Comparison of ENCODE assay signal across 25 cellular contexts in the genomic region with DNA sequence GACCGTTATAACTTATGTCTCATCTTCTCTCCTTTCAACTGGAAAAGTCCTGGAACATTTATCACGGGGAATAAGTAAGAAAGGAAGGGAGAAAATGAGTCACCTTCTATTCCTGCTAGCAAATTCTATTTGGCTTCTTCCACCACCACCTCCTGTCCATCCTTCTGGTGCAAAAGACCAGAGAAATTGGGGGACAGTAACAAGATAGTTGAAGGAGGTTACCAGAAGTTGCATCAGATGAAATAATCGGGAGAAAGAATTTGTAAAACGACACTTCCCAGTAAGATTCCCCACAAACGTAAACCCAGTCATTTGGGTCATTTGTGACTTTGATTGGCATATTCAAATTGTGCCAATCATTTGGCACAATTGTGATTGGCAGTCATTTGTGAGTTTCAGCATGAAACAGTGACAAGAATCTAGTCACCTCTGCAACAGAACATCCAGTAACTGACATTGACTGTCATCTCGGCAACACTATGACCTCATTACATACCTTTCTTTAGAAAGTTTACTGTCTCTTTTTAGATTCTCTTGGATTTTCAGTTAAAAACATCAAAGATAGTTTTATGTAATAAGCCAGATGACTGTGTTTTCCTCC. TPM values are rescaled to one million over a fixed set of nuclear protein-coding genes. Genes with fewer than 3 reads are reported as not detected.
DNase-seq lines count a peak whose midpoint lies in the region; ATAC-seq and TF ChIP-seq lines count a peak whose summit lies in the region.
"Had no signal": no experiment of that assay in that cellular context is flagged by ENCODE, and none has a peak within 500 bp of the region (broad histone marks: within the 10 kb centered on the region; RNA-seq: fewer than 3 reads in every experiment).

No MANE protein-coding gene starts in this region.

- POLR2A ChIA-PET in CD8-positive, alpha-beta T cell (lab: Charles Lee): interaction anchor here (0.6 kb wide), 1 partner anchor 26 kb away, joined by 3 read pairs; no protein-coding TSS in a partner anchor

- H3K27me3 Mint-ChIP-seq in CD8-positive, alpha-beta T cell (ENCODE audit: low read depth): no peaks in the 10 kb centered on the region
- H3K27me3 Mint-ChIP-seq: activated CD8-positive, alpha-beta T cell treated with anti-CD3 and anti-CD28 coated beads for 36 hours; activated naive CD4-positive, alpha-beta T cell treated with anti-CD3 and anti-CD28 coated beads, Interleukin-2, amount 10 ng/mL, durations not matched to agents 7 days and 5 days; CD8-positive, alpha-beta memory T cell had no signal

- no peak for TF ChIP-seq CTCF in CD8-positive, alpha-beta T cell (IDR thresholded peaks at IDR 0.05)

- no peak overlapping the region for H3K27ac ChIP-seq in CD8-positive, alpha-beta T cell (ENCODE audit: low read depth, low read length)
- H3K27ac ChIP-seq: coronary artery, PC-9, prostate gland, SJSA1, spleen had no signal

- H3K4me3 ChIP-seq in CD8-positive, alpha-beta T cell (ENCODE audit: low read depth, low read length): no peak overlapping the region
- H3K4me3 ChIP-seq: coronary artery, PC-9, prostate gland, SJSA1, spleen had no signal

- H3K27me3 ChIP-seq in CD8-positive, alpha-beta T cell (ENCODE audit: insufficient read depth, low read length): no peaks in the 10 kb centered on the region
- H3K27me3 ChIP-seq: SJSA1, spleen had no signal

- no peaks in the 10 kb centered on the region for H3K9me3 Mint-ChIP-seq in CD8-positive, alpha-beta T cell
- H3K9me3 Mint-ChIP-seq: activated CD8-positive, alpha-beta T cell treated with anti-CD3 and anti-CD28 coated beads for 36 hours; activated naive CD4-positive, alpha-beta T cell treated with anti-CD3 and anti-CD28 coated beads, Interleukin-2, amount 10 ng/mL, durations not matched to agents 7 days and 5 days; CD8-positive, alpha-beta memory T cell; nephron had no signal

- H3K4me1 Mint-ChIP-seq in CD8-positive, alpha-beta T cell (ENCODE audit: low read depth): peaks cover 9% of the 10 kb centered on the region
- H3K4me1 Mint-ChIP-seq: nephron had no signal

- peaks cover 5% of the 10 kb centered on the region for H3K4me1 ChIP-seq in CD8-positive, alpha-beta T cell (ENCODE audit: insufficient read depth, low read length)
- H3K4me1 ChIP-seq: prostate gland had no signal

- intact Hi-C loops in CD8-positive, alpha-beta T cell (cut with DNase I, micrococcal nuclease): no loop called here
- intact Hi-C loops in Right ventricle myocardium inferior (cut with DNase I): no loop called here

- CTCF ChIA-PET in CD8-positive, alpha-beta T cell (lab: Charles Lee): no interaction called here

- peak; percentile 44 for DNase-seq in COLO829 (ENCODE audit: low spot score)
- DNase-seq in NCI-H460 (ENCODE audit: extremely low read depth, low read depth): peak; percentile 6
- DNase-seq in dermis blood vessel endothelial cell: peak; percentile 51
- DNase-seq in non-pigmented ciliary epithelial cell (ENCODE audit: low read depth): peak; percentile 20
- no peak for DNase-seq in nucleus accumbens (lab: John Stamatoyannopoulos, UW)
- no peak for DNase-seq in CD8-positive, alpha-beta T cell
- DNase-seq in NCI-H1436 treated with DMSO at 0.1 percent for 48 hours (lab: John Stamatoyannopoulos, UW): no peak
- no peak for DNase-seq in Right ventricle myocardium inferior (ENCODE audit: missing footprints)
- DNase-seq: activated CD8-positive, alpha-beta T cell treated with anti-CD3 and anti-CD28 coated beads for 36 hours; activated naive CD4-positive, alpha-beta T cell treated with anti-CD3 and anti-CD28 coated beads, Interleukin-2, amount 10 ng/mL, durations not matched to agents 7 days and 5 days; activated T-cell treated with anti-CD3 and anti-CD28 coated beads, Interleukin-2, amount 50 U/mL, for 1 hour; CD8-positive, alpha-beta memory T cell; DND-41; left cardiac atrium; NCI-H146; NCI-H82; PC-9; spleen; stimulated activated CD4-positive, alpha-beta T cell treated with anti-CD3 and anti-CD28 coated beads, Interleukin-4, amount 100 ng/mL, for 4 hours; T-helper 9 cell had no signal

- no peaks in the 10 kb centered on the region for H3K36me3 Mint-ChIP-seq in CD8-positive, alpha-beta T cell
- H3K36me3 Mint-ChIP-seq: CD8-positive, alpha-beta memory T cell had no signal

- no peak overlapping the region for H3K27ac Mint-ChIP-seq in CD8-positive, alpha-beta T cell
- H3K27ac Mint-ChIP-seq: activated CD8-positive, alpha-beta T cell treated with anti-CD3 and anti-CD28 coated beads for 36 hours; activated naive CD4-positive, alpha-beta T cell treated with anti-CD3 and anti-CD28 coated beads, Interleukin-2, amount 10 ng/mL, durations not matched to agents 7 days and 5 days; nephron had no signal

- no peaks in the 10 kb centered on the region for H3K36me3 ChIP-seq in CD8-positive, alpha-beta T cell (ENCODE audit: insufficient read depth, low read length)
- H3K36me3 ChIP-seq: prostate gland, SJSA1, spleen had no signal

- no peak overlapping the region for H3K4me3 Mint-ChIP-seq in CD8-positive, alpha-beta T cell
- H3K4me3 Mint-ChIP-seq: activated CD8-positive, alpha-beta T cell treated with anti-CD3 and anti-CD28 coated beads for 36 hours; activated naive CD4-positive, alpha-beta T cell treated with anti-CD3 and anti-CD28 coated beads, Interleukin-2, amount 10 ng/mL, durations not matched to agents 7 days and 5 days; CD8-positive, alpha-beta memory T cell; nephron had no signal

- ATAC-seq in CD8-positive, alpha-beta T cell: no peak
- ATAC-seq in Right ventricle myocardium inferior: no peak
- ATAC-seq: activated CD8-positive, alpha-beta T cell treated with anti-CD3 and anti-CD28 coated beads for 36 hours; left cardiac atrium had no signal

- no peaks in the 10 kb centered on the region for H3K9me3 ChIP-seq in CD8-positive, alpha-beta T cell (ENCODE audit: low read length)
- H3K9me3 ChIP-seq: prostate gland, SJSA1, spleen had no signal

RNA-seq across cellular contexts. Expression of a gene that starts 51.3 kb away (rescaled TPM):
- total RNA-seq in NCI-H460 (2014; rRNA removed; shearing (Covaris generic)): not detected in 2 replicates
- polyA plus RNA-seq in NCI-H460 (2014; cell fraction: nucleus; rRNA removed): not detected in 2 replicates
- 4.1 and 6.6 TPM in 2 replicates for total RNA-seq in dermis blood vessel endothelial cell
- total RNA-seq in CD8-positive, alpha-beta T cell: 10 to 100 TPM; 30.8 to 32.5 TPM
- 2.5 TPM for total RNA-seq in Right ventricle myocardium inferior
- total RNA-seq: MCF 10A, PC-9 had no signal

Comparison
In these comparisons a context has a peak if more than half of its experiments do, and no peak if none do; other contexts are left out.
1. DNase-seq: peak in COLO829 (single experiment), NCI-H460 (single experiment), dermis blood vessel endothelial cell (single experiment) and non-pigmented ciliary epithelial cell (single experiment); none in nucleus accumbens (0 of 56), CD8-positive, alpha-beta T cell (0 of 7), NCI-H1436 treated with DMSO at 0.1 percent for 48 hours (single experiment) and Right ventricle myocardium inferior (single experiment).